In the genomic region with DNA sequence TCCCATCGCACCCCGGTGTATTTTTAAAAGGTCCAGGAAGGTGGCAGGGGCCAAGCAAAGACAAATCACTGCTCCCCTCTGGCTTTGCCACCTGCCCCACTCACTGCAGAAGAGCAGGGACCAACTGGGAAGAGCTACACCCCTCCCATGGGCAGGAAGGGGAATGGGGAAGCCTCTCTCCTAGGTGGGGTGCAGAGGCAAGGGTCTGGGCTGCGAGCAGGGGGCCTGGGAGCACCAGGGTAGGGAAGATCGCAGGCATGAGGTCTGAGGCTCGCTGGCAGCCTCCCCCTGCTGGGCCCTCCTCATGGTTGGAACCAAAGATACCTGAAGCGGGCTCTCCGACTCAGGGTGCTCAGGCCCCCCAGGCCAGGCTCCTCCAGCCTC, we compare ENCODE assay signal across 12 cellular contexts. TPM values are rescaled to one million over a fixed set of nuclear protein-coding genes. Genes with fewer than 3 reads are reported as not detected.
A peak's percentile ranks its signal among the peaks of the same experiment; 100 is the strongest.
DNase-seq lines count a peak whose midpoint lies in the region; ATAC-seq and TF ChIP-seq lines count a peak whose summit lies in the region.
"Had no signal": no experiment of that assay in that cellular context is flagged by ENCODE, and none has a peak within 500 bp of the region (broad histone marks: within the 10 kb centered on the region; RNA-seq: fewer than 3 reads in every experiment).

No MANE protein-coding gene starts in this region.

- TF ChIP-seq EP300 in tibial nerve (IDR thresholded peaks at IDR 0.05): no peak

- TF ChIP-seq CTCF in tibial nerve (IDR thresholded peaks at IDR 0.05): no peak
- no peak for TF ChIP-seq CTCF in PC-9 (conservative IDR thresholded peaks at IDR 0.05)

- H2AK5ac ChIP-seq in mesendoderm (ENCODE audit: low read length): no peak overlapping the region

- peaks cover 14% of the 10 kb centered on the region for H3F3A ChIP-seq in PC-9 (ENCODE audit: insufficient read depth, low read depth)

- intact Hi-C loops in PC-9 (cut with micrococcal nuclease; ENCODE audit: unreplicated experiment): no loop called here

- no peak overlapping the region for H3K4ac ChIP-seq in mesendoderm (ENCODE audit: low read depth, low read length)

- no peaks in the 10 kb centered on the region for H3K27me3 Mint-ChIP-seq in activated naive CD8-positive, alpha-beta T cell
- no peaks in the 10 kb centered on the region for H3K27me3 Mint-ChIP-seq in activated naive CD8-positive, alpha-beta T cell treated with anti-CD3 and anti-CD28 coated beads, Interleukin-2, amount 50 U/mL, for 24 hours

- H3K4me3 Mint-ChIP-seq in activated naive CD8-positive, alpha-beta T cell: no peak overlapping the region
- H3K4me3 Mint-ChIP-seq in activated naive CD8-positive, alpha-beta T cell treated with anti-CD3 and anti-CD28 coated beads, Interleukin-2, amount 50 U/mL, for 24 hours: no peak overlapping the region

- H2BK120ac ChIP-seq in mesendoderm (ENCODE audit: low read depth, low read length): no peak overlapping the region

- no peaks in the 10 kb centered on the region for H3K36me3 Mint-ChIP-seq in activated naive CD8-positive, alpha-beta T cell
- peaks cover 16% of the 10 kb centered on the region for H3K36me3 Mint-ChIP-seq in activated naive CD8-positive, alpha-beta T cell treated with anti-CD3 and anti-CD28 coated beads, Interleukin-2, amount 50 U/mL, for 24 hours (ENCODE audit: low read depth)

- H2BK5ac ChIP-seq in mesendoderm (ENCODE audit: low read length): no peak overlapping the region

- H3K9me3 ChIP-seq in tibial nerve (no peaks in the 10 kb centered on the region), PC-9 (ENCODE audit: insufficient read depth, low read depth) (no peaks in the 10 kb centered on the region)
- H3K9me3 ChIP-seq: right atrium auricular region had no signal

- H3K9me2 ChIP-seq in PC-9 (ENCODE audit: insufficient read depth): no peaks in the 10 kb centered on the region

- no peak overlapping the region for H4K8ac ChIP-seq in mesendoderm (ENCODE audit: low read depth, low read length)

- H2AFZ ChIP-seq in PC-9: no peak overlapping the region

- H4K20me1 ChIP-seq in PC-9 (ENCODE audit: insufficient read depth): peaks cover 95% of the 10 kb centered on the region

- H3K36me3 ChIP-seq in mesendoderm (ENCODE audit: control insufficient read depth, insufficient read depth, low read length) (peaks cover 2% of the 10 kb centered on the region), tibial nerve (peaks cover 0 to 37% (median 7%) of the 10 kb centered on the region in 3 donors), PC-9 (ENCODE audit: low read depth) (0 out of 2 replicates have a peak, but pooled peaks cover 4% of the 10 kb centered on the region)

- TF ChIP-seq POLR2A in tibial nerve (IDR thresholded peaks at IDR 0.05): no peak

- H3K4me3 ChIP-seq in mesendoderm (ENCODE audit: low read length) (no peak overlapping the region), tibial nerve (peak overlapping the region in 2 of 4 donors; percentile 24 to 43), PC-9 (no peak overlapping the region)
- H3K4me3 ChIP-seq: right atrium auricular region had no signal

- BruUV-seq in PC-9 (replicated peaks; lab: Mats Ljungman, UMichigan): no TSS peak

- no peak for ATAC-seq in activated naive CD8-positive, alpha-beta T cell treated with anti-CD3 and anti-CD28 coated beads, Interleukin-2, amount 50 U/mL, for 24 hours
- no peak for ATAC-seq in GM19351 (IDR thresholded peaks at IDR 0.05; ENCODE audit: unreplicated experiment)
- no peak for ATAC-seq in GM19035 (IDR thresholded peaks at IDR 0.05; ENCODE audit: unreplicated experiment)

- H4K5ac ChIP-seq in mesendoderm (ENCODE audit: low read length): no peak overlapping the region

- H3K4me1 ChIP-seq in mesendoderm (ENCODE audit: control insufficient read depth, low read depth, low read length) (peaks cover 4% of the 10 kb centered on the region), tibial nerve (peaks cover 0 to 67% (median 30%) of the 10 kb centered on the region in 4 donors), PC-9 (replicated peaks; ENCODE audit: insufficient read depth) (peaks cover 18% of the 10 kb centered on the region)

- WGBS in mesendoderm (ENCODE audit: extremely low coverage, insufficient coverage, low lambda C conversion rate): no CpG with 5 or more reads among the region's 7 CpGs
- 63 to 77% methylated on average over 7 of the region's 7 CpGs for WGBS in tibial nerve, 2 donors

- H3K4me1 Mint-ChIP-seq in activated naive CD8-positive, alpha-beta T cell (ENCODE audit: low read depth): peaks cover 43% of the 10 kb centered on the region
- H3K4me1 Mint-ChIP-seq in activated naive CD8-positive, alpha-beta T cell treated with anti-CD3 and anti-CD28 coated beads, Interleukin-2, amount 50 U/mL, for 24 hours: peaks cover 30% of the 10 kb centered on the region

- no peaks in the 10 kb centered on the region for H3K9me3 Mint-ChIP-seq in activated naive CD8-positive, alpha-beta T cell (ENCODE audit: low read depth)
- no peaks in the 10 kb centered on the region for H3K9me3 Mint-ChIP-seq in activated naive CD8-positive, alpha-beta T cell treated with anti-CD3 and anti-CD28 coated beads, Interleukin-2, amount 50 U/mL, for 24 hours

- CTCF ChIA-PET in PC-9 (lab: Charles Lee): no interaction called here

- H3K27me3 ChIP-seq in mesendoderm (ENCODE audit: insufficient read depth, low read length, poor library complexity): no peaks in the 10 kb centered on the region
- no peaks in the 10 kb centered on the region for H3K27me3 ChIP-seq in tibial nerve
- no peaks in the 10 kb centered on the region for H3K27me3 ChIP-seq in PC-9 (ENCODE audit: insufficient read depth, low read depth)
- H3K27me3 ChIP-seq: right atrium auricular region had no signal

- peak overlapping the region; percentile 94 for H3K27ac ChIP-seq in cingulate gyrus (ENCODE audit: low read depth, low read length)
- H3K27ac ChIP-seq in mesendoderm (ENCODE audit: low read depth, low read length): no peak overlapping the region
- peak overlapping the region; percentile 1 to 78 (median 53) for H3K27ac ChIP-seq in tibial nerve
- no peak overlapping the region for H3K27ac ChIP-seq in PC-9
- H3K27ac ChIP-seq: HL-60 had no signal

- no peak overlapping the region for H3K18ac ChIP-seq in mesendoderm (ENCODE audit: low read length)

- H3K27ac Mint-ChIP-seq in activated naive CD8-positive, alpha-beta T cell: peak overlapping the region; percentile 76
- no peak overlapping the region for H3K27ac Mint-ChIP-seq in activated naive CD8-positive, alpha-beta T cell treated with anti-CD3 and anti-CD28 coated beads, Interleukin-2, amount 50 U/mL, for 24 hours

- peaks cover 44% of the 10 kb centered on the region for H3K79me1 ChIP-seq in mesendoderm (ENCODE audit: low read length)

- peak overlapping the region; percentile 18 for H3K56ac ChIP-seq in mesendoderm (ENCODE audit: low read length)

- H3K9ac ChIP-seq in mesendoderm (ENCODE audit: low read length): no peak overlapping the region

- H2BK15ac ChIP-seq in mesendoderm (replicated peaks; ENCODE audit: low read depth): no peak overlapping the region

- no peak overlapping the region for H3K23ac ChIP-seq in mesendoderm (ENCODE audit: low read length)

- POLR2A ChIA-PET in PC-9 (lab: Charles Lee; ENCODE audit: unreplicated experiment): no interaction called here

- peaks cover 50% of the 10 kb centered on the region for H3K79me2 ChIP-seq in mesendoderm (ENCODE audit: control insufficient read depth, insufficient read depth, low read length)
- peaks cover 76% of the 10 kb centered on the region for H3K79me2 ChIP-seq in PC-9 (ENCODE audit: low read depth)

- H3K4me2 ChIP-seq in mesendoderm (ENCODE audit: low read length) (no peak overlapping the region), PC-9 (no peak overlapping the region)

- no peak for DNase-seq in activated naive CD8-positive, alpha-beta T cell treated with anti-CD3 and anti-CD28 coated beads, Interleukin-2, amount 50 U/mL, for 24 hours
- DNase-seq in mesendoderm (no peak), tibial nerve (ENCODE audit: low spot score in 2 of 2) (no peak), PC-9 (no peak)
- DNase-seq: NCI-H526 treated with DMSO at 0.1 percent for 48 hours, SHP77 had no signal

RNA-seq across cellular contexts. Expression of a gene that starts 36.8 kb away (rescaled TPM):
- 26.7 TPM for polyA plus RNA-seq in mesendoderm (2013, experiment 1 of 2)
- 26.6 TPM for polyA plus RNA-seq in mesendoderm (2013, experiment 2 of 2)
- total RNA-seq in tibial nerve (10 to 100 TPM; 26.9 to 44.7 (median 36.2) TPM), PC-9 (2021) (46.4 and 46.8 TPM in 2 replicates)

Comparison
In these comparisons a context has a peak if more than half of its experiments do, and no peak if none do; other contexts are left out.
1. H3K27ac ChIP-seq: peak in cingulate gyrus (single experiment) and tibial nerve (4 of 4); none in mesendoderm (single experiment) and PC-9 (single experiment).